Comparison of ENCODE assay signal across 10 cellular contexts in genomic region chr1:243483084-243483845, GRCh38.
DNase-seq lines count a peak whose midpoint lies in the region; ATAC-seq, FAIRE-seq and TF ChIP-seq lines count a peak whose summit lies in the region.
"Had no signal": no experiment of that assay in that cellular context is flagged by ENCODE, and none has a peak within 500 bp of the region (broad histone marks: within the 10 kb centered on the region; RNA-seq: fewer than 3 reads in every experiment).

No MANE protein-coding gene starts in this region.

- no peak overlapping the region for H3K4me2 ChIP-seq in PC-3 (ENCODE audit: low read length)

- H3K4me1 Mint-ChIP-seq in CD4-positive, CD25-positive, alpha-beta regulatory T cell: peaks cover 4 to 26% (median 15%) of the 10 kb centered on the region in 4 donors
- H3K4me1 Mint-ChIP-seq in endodermal cell: no peaks in the 10 kb centered on the region
- H3K4me1 Mint-ChIP-seq in natural killer cell treated with Interleukin-12 subunit alpha and Interleukin-12 subunit beta and Interleukin-15 and Interleukin-18, amount 100 ng/mL, for 72 hours (ENCODE audit: low read depth in 2 of 2): peaks cover 18 to 21% of the 10 kb centered on the region in 2 donors

- H3K9ac ChIP-seq in PC-3 (ENCODE audit: low read length) (no peak overlapping the region), endodermal cell (ENCODE audit: extremely low read depth, low read length, poor library complexity, severe bottlenecking) (no peak overlapping the region)

- H3K27ac Mint-ChIP-seq in CD4-positive, CD25-positive, alpha-beta regulatory T cell: peak overlapping the region in 2 of 3 donors; percentile 57 to 75
- H3K27ac Mint-ChIP-seq in endodermal cell: no peak overlapping the region
- H3K27ac Mint-ChIP-seq in natural killer cell treated with Interleukin-12 subunit alpha and Interleukin-12 subunit beta and Interleukin-15 and Interleukin-18, amount 100 ng/mL, for 72 hours: peak overlapping the region in 1 of 2 donors; percentile 68

- POLR2A ChIA-PET in PC-3 (lab: Charles Lee; ENCODE audit: unreplicated experiment): no interaction called here

- peaks cover 6% of the 10 kb centered on the region for H3K79me2 ChIP-seq in PC-3 (ENCODE audit: low read length)

- intact Hi-C loops in PC-3 (cut with micrococcal nuclease): no loop called here

- peak overlapping the region in 3 of 4 donors; percentile 63 to 81 (median 77) for H3K4me3 Mint-ChIP-seq in CD4-positive, CD25-positive, alpha-beta regulatory T cell
- H3K4me3 Mint-ChIP-seq in endodermal cell: peak overlapping the region; percentile 65
- H3K4me3 Mint-ChIP-seq in natural killer cell treated with Interleukin-12 subunit alpha and Interleukin-12 subunit beta and Interleukin-15 and Interleukin-18, amount 100 ng/mL, for 72 hours: peak overlapping the region; percentile 76

- no peak overlapping the region for H2AFZ ChIP-seq in PC-3 (ENCODE audit: low read length)

- no peak for FAIRE-seq in HTR-8/SVneo (lab: Jason Lieb, UNC)
- FAIRE-seq: GM18507, TTC549 had no signal

- no peak overlapping the region for H3K4me3 ChIP-seq in CD4-positive, CD25-positive, alpha-beta regulatory T cell (ENCODE audit: low read depth, low read length)
- no peak overlapping the region for H3K4me3 ChIP-seq in PC-3 (ENCODE audit: low read length)
- peak overlapping the region; percentile 80 for H3K4me3 ChIP-seq in endodermal cell (ENCODE audit: low read length)

- no peak overlapping the region for H3K27ac ChIP-seq in CD4-positive, CD25-positive, alpha-beta regulatory T cell (ENCODE audit: insufficient read depth, low read length, poor library complexity, severe bottlenecking)
- no peak overlapping the region for H3K27ac ChIP-seq in PC-3 (ENCODE audit: low read length)
- peak overlapping the region; percentile 47 for H3K27ac ChIP-seq in endodermal cell (ENCODE audit: low read depth, low read length)

- peaks cover 4% of the 10 kb centered on the region for H3K27me3 Mint-ChIP-seq in CD4-positive, CD25-positive, alpha-beta regulatory T cell
- H3K27me3 Mint-ChIP-seq in endodermal cell (ENCODE audit: insufficient read depth): peaks cover 25% of the 10 kb centered on the region
- H3K27me3 Mint-ChIP-seq in natural killer cell treated with Interleukin-12 subunit alpha and Interleukin-12 subunit beta and Interleukin-15 and Interleukin-18, amount 100 ng/mL, for 72 hours: no peaks in the 10 kb centered on the region

- H3K36me3 ChIP-seq in CD4-positive, CD25-positive, alpha-beta regulatory T cell (ENCODE audit: control insufficient read depth, insufficient read depth, low read length): no peaks in the 10 kb centered on the region
- H3K36me3 ChIP-seq in PC-3 (ENCODE audit: low read depth, low read length) (no peaks in the 10 kb centered on the region), endodermal cell (ENCODE audit: control insufficient read depth, insufficient read depth, low read length) (no peaks in the 10 kb centered on the region)

- peak in 1 of 2 donors; percentile 22 for ATAC-seq in CD4-positive, CD25-positive, alpha-beta regulatory T cell (ENCODE audit: low read depth in 2 of 2)
- ATAC-seq in PC-3 (no peak), HG03521 (IDR thresholded peaks at IDR 0.05; ENCODE audit: unreplicated experiment) (no peak), GM21528 (IDR thresholded peaks at IDR 0.05; ENCODE audit: low FRiP score, unreplicated experiment) (no peak)
- peak; percentile 59 to 61 for ATAC-seq in natural killer cell treated with Interleukin-12 subunit alpha and Interleukin-12 subunit beta and Interleukin-15 and Interleukin-18, amount 100 ng/mL, for 72 hours

- no TSS peak for BruUV-seq in PC-3 (replicated peaks; lab: Mats Ljungman, UMichigan)

- H3K4me1 ChIP-seq in CD4-positive, CD25-positive, alpha-beta regulatory T cell (ENCODE audit: control insufficient read depth, insufficient read depth, low read length, poor library complexity, severe bottlenecking): peaks cover 10% of the 10 kb centered on the region
- H3K4me1 ChIP-seq in PC-3 (ENCODE audit: insufficient read depth, low read length): no peaks in the 10 kb centered on the region
- H3K4me1 ChIP-seq in endodermal cell (ENCODE audit: control insufficient read depth, insufficient read depth, low read length): no peaks in the 10 kb centered on the region

- CTCF ChIA-PET in PC-3 (lab: Charles Lee): interaction anchor here (0.6 kb wide), 1 partner anchor 265 kb away, joined by 3 read pairs; no protein-coding TSS in a partner anchor

- H3K36me3 Mint-ChIP-seq in CD4-positive, CD25-positive, alpha-beta regulatory T cell: peaks cover 9% of the 10 kb centered on the region
- H3K36me3 Mint-ChIP-seq in endodermal cell (ENCODE audit: low read depth): no peaks in the 10 kb centered on the region
- H3K36me3 Mint-ChIP-seq in natural killer cell treated with Interleukin-12 subunit alpha and Interleukin-12 subunit beta and Interleukin-15 and Interleukin-18, amount 100 ng/mL, for 72 hours: no peaks in the 10 kb centered on the region

- peaks cover 0 to 3% (median 0%) of the 10 kb centered on the region in 7 donors for H3K9me3 Mint-ChIP-seq in CD4-positive, CD25-positive, alpha-beta regulatory T cell
- peaks cover 1% of the 10 kb centered on the region for H3K9me3 Mint-ChIP-seq in endodermal cell
- peaks cover 4% of the 10 kb centered on the region for H3K9me3 Mint-ChIP-seq in natural killer cell treated with Interleukin-12 subunit alpha and Interleukin-12 subunit beta and Interleukin-15 and Interleukin-18, amount 100 ng/mL, for 72 hours

- no peak for DNase-seq in CD4-positive, CD25-positive, alpha-beta regulatory T cell
- DNase-seq in PC-3 (no peak), endodermal cell (peak; percentile 85), HTR-8/SVneo (ENCODE audit: insufficient read length, low spot score) (no peak), KG1 (lab: John Stamatoyannopoulos, UW) (no peak)
- no peak for DNase-seq in natural killer cell treated with Interleukin-12 subunit alpha and Interleukin-12 subunit beta and Interleukin-15 and Interleukin-18, amount 100 ng/mL, for 72 hours (ENCODE audit: low spot score)

- 6 to 11% methylated on average over 16 to 62 of the region's 62 CpGs for WGBS in endodermal cell (ENCODE audit: insufficient coverage in 1 of 2, insufficient read length in 1 of 2), 2 experiments

- TF ChIP-seq CTCF in PC-3 (conservative IDR thresholded peaks at IDR 0.05; ENCODE audit: low read depth, low read length) (peak; percentile 36; the same call in 1 of the 2 replicates), endodermal cell (conservative IDR thresholded peaks at IDR 0.05) (peak; percentile 67)

- no peaks in the 10 kb centered on the region for H3K9me3 ChIP-seq in CD4-positive, CD25-positive, alpha-beta regulatory T cell (ENCODE audit: control insufficient read depth in 2 of 2, low read length in 2 of 2)
- H3K9me3 ChIP-seq in PC-3 (ENCODE audit: low read length) (no peaks in the 10 kb centered on the region), endodermal cell (ENCODE audit: control insufficient read depth, low read length) (no peaks in the 10 kb centered on the region)

- no peaks in the 10 kb centered on the region for H4K20me1 ChIP-seq in PC-3 (ENCODE audit: low read length)

- no peaks in the 10 kb centered on the region for H3K9me2 ChIP-seq in PC-3 (replicated peaks; ENCODE audit: low read length)

- no peaks in the 10 kb centered on the region for H3F3A ChIP-seq in PC-3 (ENCODE audit: low read length, unreplicated experiment)

- no peaks in the 10 kb centered on the region for H3K27me3 ChIP-seq in CD4-positive, CD25-positive, alpha-beta regulatory T cell (ENCODE audit: control insufficient read depth, insufficient read depth, low read length)
- H3K27me3 ChIP-seq in PC-3 (ENCODE audit: low read length) (no peaks in the 10 kb centered on the region), endodermal cell (ENCODE audit: control insufficient read depth, insufficient read depth, low read length, poor library complexity, severe bottlenecking) (peaks cover 14% of the 10 kb centered on the region)

Comparison
In these comparisons a context has a peak if more than half of its experiments do, and no peak if none do; other contexts are left out.
1. ATAC-seq: peak in natural killer cell treated with Interleukin-12 subunit alpha and Interleukin-12 subunit beta and Interleukin-15 and Interleukin-18, amount 100 ng/mL, for 72 hours (2 of 2); none in PC-3 (single experiment), HG03521 (single experiment) and GM21528 (single experiment).
2. Peak in every context shown above with its lines, with median percentiles within 50 percentile points of each other: H3K4me3 Mint-ChIP-seq.